Comparison of ENCODE assay signal across 9 cellular contexts in the genomic region with DNA sequence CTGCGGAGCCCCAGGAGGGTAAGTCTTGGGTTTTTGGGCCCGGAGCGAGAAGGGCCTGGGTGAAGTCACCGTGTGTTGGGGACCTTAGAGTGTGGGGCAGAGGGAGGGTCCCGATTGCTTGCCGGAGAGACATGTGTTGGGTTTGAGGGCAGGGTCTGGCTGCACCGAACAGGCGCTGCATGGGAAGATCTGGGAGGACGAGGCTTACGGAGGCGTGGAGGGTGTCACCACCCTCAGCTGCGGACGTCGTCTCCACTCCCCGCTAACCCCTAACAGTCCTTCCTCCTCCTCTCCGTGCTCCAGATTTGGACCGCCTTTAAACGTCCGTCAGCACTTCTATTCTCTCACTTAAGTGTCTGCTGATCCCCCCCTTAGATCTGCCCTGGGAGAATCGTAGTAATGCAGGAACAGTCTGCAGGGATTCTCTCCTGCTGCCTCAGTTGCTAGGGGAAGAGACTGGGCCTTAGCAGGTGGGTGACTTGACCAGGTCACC. TPM values are rescaled to one million over a fixed set of nuclear protein-coding genes. Genes with fewer than 3 reads are reported as not detected.
DNase-seq lines count a peak whose midpoint lies in the region; ATAC-seq and TF ChIP-seq lines count a peak whose summit lies in the region.
"Not testable (repeated sequence)": the region's sequence is repeated elsewhere in the genome, so short reads cannot be mapped to it uniquely, and the experiment has no call there.
"Had no signal": no experiment of that assay in that cellular context is flagged by ENCODE, and none has a peak within 500 bp of the region (broad histone marks: within the 10 kb centered on the region; RNA-seq: fewer than 3 reads in every experiment).

No MANE protein-coding gene starts in this region.

- peaks cover 17% of the 10 kb centered on the region for H3K4me1 Mint-ChIP-seq in activated CD4-positive, alpha-beta memory T cell treated with anti-CD3 and anti-CD28 coated beads for 36 hours (ENCODE audit: low read depth)
- peaks cover 13% of the 10 kb centered on the region for H3K4me1 Mint-ChIP-seq in mesothelial cell of epicardium

- H3K36me3 Mint-ChIP-seq in activated CD4-positive, alpha-beta memory T cell treated with anti-CD3 and anti-CD28 coated beads for 36 hours, result not testable (repeated sequence)
- peaks cover 13% of the 10 kb centered on the region for H3K36me3 Mint-ChIP-seq in mesothelial cell of epicardium

- not testable (repeated sequence) for H3K9me2 ChIP-seq in MM.1S (replicated peaks; ENCODE audit: insufficient read depth, low read length)

- H3F3A ChIP-seq in MM.1S (ENCODE audit: insufficient read depth, low read length), result not testable (repeated sequence)

- H3K9me3 Mint-ChIP-seq in activated CD4-positive, alpha-beta memory T cell treated with anti-CD3 and anti-CD28 coated beads for 36 hours; mesothelial cell of epicardium: not testable (repeated sequence)

- CTCF ChIA-PET in activated CD4-positive, alpha-beta memory T cell treated with anti-CD3 and anti-CD28 coated beads for 36 hours (lab: Charles Lee), result not testable (repeated sequence)

- ATAC-seq in DND-41 (ENCODE audit: insufficient read depth, low read depth); gastroesophageal sphincter; upper lobe of left lung (ENCODE audit: low FRiP score in 2 of 2): not testable (repeated sequence)

- H3K27ac ChIP-seq in DND-41 (ENCODE audit: low read length) (peak overlapping the region; percentile 86), breast epithelium (peak overlapping the region; percentile 90 to 95), gastroesophageal sphincter (peak overlapping the region; percentile 90 to 95 (median 92)), upper lobe of left lung (peak overlapping the region; percentile 90 to 93 (median 91))
- H3K27ac ChIP-seq in MM.1S (ENCODE audit: low read length), result not testable (repeated sequence)

- intact Hi-C loops in activated CD4-positive, alpha-beta memory T cell treated with anti-CD3 and anti-CD28 coated beads for 36 hours (cut with micrococcal nuclease); breast epithelium (cut with DNase I; ENCODE audit: low total_unique reads): not testable (repeated sequence)

- H3K4me3 Mint-ChIP-seq in activated CD4-positive, alpha-beta memory T cell treated with anti-CD3 and anti-CD28 coated beads for 36 hours, result peak overlapping the region; percentile 90
- H3K4me3 Mint-ChIP-seq in mesothelial cell of epicardium, result peak overlapping the region; percentile 86

- POLR2A ChIA-PET in activated CD4-positive, alpha-beta memory T cell treated with anti-CD3 and anti-CD28 coated beads for 36 hours (lab: Charles Lee), result not testable (repeated sequence)

- not testable (repeated sequence) for H3K27me3 Mint-ChIP-seq in activated CD4-positive, alpha-beta memory T cell treated with anti-CD3 and anti-CD28 coated beads for 36 hours; mesothelial cell of epicardium (ENCODE audit: low read depth)

- not testable (repeated sequence) for TF ChIP-seq POLR2A in breast epithelium (IDR thresholded peaks at IDR 0.05); gastroesophageal sphincter (IDR thresholded peaks at IDR 0.05); upper lobe of left lung (IDR thresholded peaks at IDR 0.05)

- H3K27ac Mint-ChIP-seq in activated CD4-positive, alpha-beta memory T cell treated with anti-CD3 and anti-CD28 coated beads for 36 hours, result peak overlapping the region; percentile 80
- peak overlapping the region; percentile 92 for H3K27ac Mint-ChIP-seq in mesothelial cell of epicardium

- H3K79me2 ChIP-seq in DND-41 (ENCODE audit: insufficient read depth, low read length) (peaks cover 28% of the 10 kb centered on the region), MM.1S (ENCODE audit: low read length) (peaks cover 32% of the 10 kb centered on the region)

- not testable (repeated sequence) for H3K27me3 ChIP-seq in DND-41 (ENCODE audit: insufficient read depth, low read length, poor library complexity); MM.1S (replicated peaks; ENCODE audit: insufficient read depth, low read length); breast epithelium; gastroesophageal sphincter; upper lobe of left lung

- H3K4me3 ChIP-seq in DND-41 (ENCODE audit: low read depth in 1 of 2, low read length in 2 of 2), result peak overlapping the region; percentile 66 to 97; a peak in 3 of 4 replicates
- H3K4me3 ChIP-seq in MM.1S (ENCODE audit: low read length), result peak overlapping the region; percentile 71
- peak overlapping the region; percentile 67 to 78 (median 75) for H3K4me3 ChIP-seq in breast epithelium
- H3K4me3 ChIP-seq in gastroesophageal sphincter, result peak overlapping the region; percentile 79 to 84
- peak overlapping the region; percentile 61 for H3K4me3 ChIP-seq in skeletal muscle cell (ENCODE audit: low read depth, low read length)
- peak overlapping the region; percentile 47 to 92 (median 88) for H3K4me3 ChIP-seq in upper lobe of left lung

- H2AFZ ChIP-seq in DND-41 (ENCODE audit: low read depth, low read length); MM.1S (ENCODE audit: low read length): not testable (repeated sequence)

- DNase-seq in DND-41, result peak; percentile 15
- DNase-seq in MM.1S; breast epithelium (ENCODE audit: low spot score in 2 of 2); mesothelial cell of epicardium (ENCODE audit: low spot score in 2 of 2, unreplicated experiment in 2 of 2); skeletal muscle cell (ENCODE audit: low read depth); upper lobe of left lung: not testable (repeated sequence)
- peak; percentile 29 for DNase-seq in activated CD4-positive, alpha-beta memory T cell treated with anti-CD3 and anti-CD28 coated beads for 36 hours

- no CpG with 5 or more reads among the region's 20 CpGs for WGBS in gastroesophageal sphincter (ENCODE audit: low coverage in 1 of 2), 2 donors
- 0 to 5% methylated on average over 9 to 20 of the region's 20 CpGs for WGBS in upper lobe of left lung, 2 donors

- not testable (repeated sequence) for H3K9me3 ChIP-seq in DND-41 (ENCODE audit: insufficient read depth, low read length, severe bottlenecking); MM.1S (replicated peaks; ENCODE audit: insufficient read depth, low read length); breast epithelium; gastroesophageal sphincter; upper lobe of left lung

- H3K4me2 ChIP-seq in DND-41 (ENCODE audit: insufficient read depth, low read length) (peak overlapping the region; percentile 65), MM.1S (ENCODE audit: low read depth, low read length) (0 out of 2 replicates have a peak overlapping the region, but pooled peaks have one; percentile 21)

- H3K4me1 ChIP-seq in DND-41 (ENCODE audit: insufficient read depth, low read length) (peaks cover 12% of the 10 kb centered on the region), gastroesophageal sphincter (peaks cover 0 to 15% (median 0%) of the 10 kb centered on the region in 3 donors)
- H3K4me1 ChIP-seq in MM.1S (ENCODE audit: low read length); breast epithelium; upper lobe of left lung: not testable (repeated sequence)

- H3K9ac ChIP-seq in DND-41 (ENCODE audit: low read depth, low read length), result peak overlapping the region; percentile 82
- peak overlapping the region; percentile 80 for H3K9ac ChIP-seq in MM.1S (ENCODE audit: low read length)

- not testable (repeated sequence) for TF ChIP-seq EP300 in gastroesophageal sphincter (IDR thresholded peaks at IDR 0.05); upper lobe of left lung (IDR thresholded peaks at IDR 0.05)

- H4K20me1 ChIP-seq in DND-41 (ENCODE audit: insufficient read depth, low read length); MM.1S (ENCODE audit: insufficient read depth, low read length): not testable (repeated sequence)

- TF ChIP-seq CTCF in DND-41 (IDR thresholded peaks at IDR 0.05; ENCODE audit: borderline replicate concordance, extremely low read depth, low read length, poor library complexity, severe bottlenecking); MM.1S (IDR thresholded peaks at IDR 0.05; ENCODE audit: low read length); breast epithelium (IDR thresholded peaks at IDR 0.05); gastroesophageal sphincter (IDR thresholded peaks at IDR 0.05); mesothelial cell of epicardium (IDR thresholded peaks at IDR 0.05; ENCODE audit: unreplicated experiment); upper lobe of left lung (IDR thresholded peaks at IDR 0.05): not testable (repeated sequence)

- H3K36me3 ChIP-seq in DND-41 (ENCODE audit: insufficient read depth, low read length) (peaks cover 12% of the 10 kb centered on the region), upper lobe of left lung (peaks cover 0 to 13% (median 5%) of the 10 kb centered on the region in 4 donors)
- not testable (repeated sequence) for H3K36me3 ChIP-seq in MM.1S (replicated peaks; ENCODE audit: insufficient read depth, low read length); breast epithelium; gastroesophageal sphincter

RNA-seq across cellular contexts. Expression of gene SPDYE6, which starts 8.2 kb away (rescaled TPM):
- not detected for total RNA-seq in activated CD4-positive, alpha-beta memory T cell treated with anti-CD3 and anti-CD28 coated beads for 36 hours
- total RNA-seq in breast epithelium, result under 1 TPM in 1 of 3 donors, not detected in 2; 0.33 TPM
- total RNA-seq in gastroesophageal sphincter, result not detected
- total RNA-seq in mesothelial cell of epicardium, result not detected in 3 replicates
- not detected for total RNA-seq in upper lobe of left lung
- total RNA-seq: posterior vena cava had no signal

RNA-seq across cellular contexts. Expression of gene PRKRIP1, which starts 31.7 kb away (rescaled TPM):
- total RNA-seq in activated CD4-positive, alpha-beta memory T cell treated with anti-CD3 and anti-CD28 coated beads for 36 hours, result 10 to 100 TPM; 20.8 to 22.6 TPM
- 10 to 100 TPM; 17.3 to 30.5 (median 29.7) TPM for total RNA-seq in breast epithelium
- total RNA-seq in gastroesophageal sphincter, result 10 to 100 TPM; 11.7 to 48.7 (median 24.4) TPM
- 50.3 to 57.7 TPM (median 53.7 TPM) in 3 replicates for total RNA-seq in mesothelial cell of epicardium
- total RNA-seq in upper lobe of left lung, result 10 to 100 TPM; 17.8 to 80.7 (median 23.0) TPM
